Comparison of ENCODE assay signal across 27 cellular contexts in genomic region chr9:89588271-89588879, GRCh38.
"Had no signal": no experiment of that assay in that cellular context is flagged by ENCODE, and none has a peak within 500 bp of the region (broad histone marks: within the 10 kb centered on the region; RNA-seq: fewer than 3 reads in every experiment).

No MANE protein-coding gene starts in this region.

- ATAC-seq: activated CD4-positive, CD25-positive, alpha-beta regulatory T cell treated with anti-CD3 and anti-CD28 coated beads, Interleukin-2, amount 50 U/mL, for 24 hours; body of pancreas; K562 had no signal

- H3K36me3 ChIP-seq: adrenal gland, Peyer's patch, SJCRH30, WERI-Rb-1 had no signal

- H3K4me1 Mint-ChIP-seq: activated CD4-positive, alpha-beta memory T cell treated with anti-CD3 and anti-CD28 coated beads, Interleukin-2, amount 10 ng/mL, durations not matched to agents 7 days and 5 days; activated naive CD8-positive, alpha-beta T cell treated with anti-CD3 and anti-CD28 coated beads, Interleukin-2, amount 10 ng/mL, durations not matched to agents 7 days and 5 days had no signal

- DNase-seq: activated CD4-positive, alpha-beta memory T cell treated with anti-CD3 and anti-CD28 coated beads, Interleukin-2, amount 10 ng/mL, durations not matched to agents 7 days and 5 days; activated CD4-positive, alpha-beta T cell treated with anti-CD3 and anti-CD28 coated beads, Interleukin-2, amount 50 U/mL, for 1 hour; activated CD8-positive, alpha-beta memory T cell treated with anti-CD3 and anti-CD28 coated beads, Interleukin-2, amount 50 U/mL, for 4 hours; activated naive CD4-positive, alpha-beta T cell treated with anti-CD3 and anti-CD28 coated beads, Interleukin-2, amount 50 U/mL, for 16 hours; activated naive CD8-positive, alpha-beta T cell treated with anti-CD3 and anti-CD28 coated beads, Interleukin-2, amount 10 ng/mL, durations not matched to agents 7 days and 5 days; aorta; body of pancreas; central memory CD4-positive, alpha-beta T cell; Karpas-422; MM.1S; NCI-H1105; NCI-H1436; NCI-H1694 treated with DMSO at 0.1 percent for 48 hours; NCI-H2029 treated with DMSO at 0.1 percent for 48 hours; NCI-H526; NCI-H82; Peyer's patch; Right ventricle myocardium superior; SJCRH30; SK-N-SH; T-helper 1 cell; WERI-Rb-1 had no signal

- FAIRE-seq: bronchial epithelial cell, K562 had no signal

- H3K9me3 ChIP-seq: adrenal gland, body of pancreas, Peyer's patch, SK-N-SH had no signal

- H3K4me3 ChIP-seq: adrenal gland, body of pancreas, K562, Peyer's patch, SJCRH30 had no signal

- H3K9me3 Mint-ChIP-seq: activated CD4-positive, alpha-beta memory T cell treated with anti-CD3 and anti-CD28 coated beads, Interleukin-2, amount 10 ng/mL, durations not matched to agents 7 days and 5 days had no signal

- H3K4me3 Mint-ChIP-seq: activated CD4-positive, alpha-beta memory T cell treated with anti-CD3 and anti-CD28 coated beads, Interleukin-2, amount 10 ng/mL, durations not matched to agents 7 days and 5 days; activated naive CD8-positive, alpha-beta T cell treated with anti-CD3 and anti-CD28 coated beads, Interleukin-2, amount 10 ng/mL, durations not matched to agents 7 days and 5 days had no signal

- H3K27ac Mint-ChIP-seq: activated CD4-positive, alpha-beta memory T cell treated with anti-CD3 and anti-CD28 coated beads, Interleukin-2, amount 10 ng/mL, durations not matched to agents 7 days and 5 days; activated naive CD8-positive, alpha-beta T cell treated with anti-CD3 and anti-CD28 coated beads, Interleukin-2, amount 10 ng/mL, durations not matched to agents 7 days and 5 days had no signal

- H3K4me1 ChIP-seq: body of pancreas, Peyer's patch had no signal

- H3K27ac ChIP-seq: adrenal gland, body of pancreas, Peyer's patch, RWPE1, SJCRH30, WERI-Rb-1 had no signal

- H3K9ac ChIP-seq: SK-N-SH had no signal
